Comparison of ENCODE assay signal across 8 cellular contexts in the genomic region with DNA sequence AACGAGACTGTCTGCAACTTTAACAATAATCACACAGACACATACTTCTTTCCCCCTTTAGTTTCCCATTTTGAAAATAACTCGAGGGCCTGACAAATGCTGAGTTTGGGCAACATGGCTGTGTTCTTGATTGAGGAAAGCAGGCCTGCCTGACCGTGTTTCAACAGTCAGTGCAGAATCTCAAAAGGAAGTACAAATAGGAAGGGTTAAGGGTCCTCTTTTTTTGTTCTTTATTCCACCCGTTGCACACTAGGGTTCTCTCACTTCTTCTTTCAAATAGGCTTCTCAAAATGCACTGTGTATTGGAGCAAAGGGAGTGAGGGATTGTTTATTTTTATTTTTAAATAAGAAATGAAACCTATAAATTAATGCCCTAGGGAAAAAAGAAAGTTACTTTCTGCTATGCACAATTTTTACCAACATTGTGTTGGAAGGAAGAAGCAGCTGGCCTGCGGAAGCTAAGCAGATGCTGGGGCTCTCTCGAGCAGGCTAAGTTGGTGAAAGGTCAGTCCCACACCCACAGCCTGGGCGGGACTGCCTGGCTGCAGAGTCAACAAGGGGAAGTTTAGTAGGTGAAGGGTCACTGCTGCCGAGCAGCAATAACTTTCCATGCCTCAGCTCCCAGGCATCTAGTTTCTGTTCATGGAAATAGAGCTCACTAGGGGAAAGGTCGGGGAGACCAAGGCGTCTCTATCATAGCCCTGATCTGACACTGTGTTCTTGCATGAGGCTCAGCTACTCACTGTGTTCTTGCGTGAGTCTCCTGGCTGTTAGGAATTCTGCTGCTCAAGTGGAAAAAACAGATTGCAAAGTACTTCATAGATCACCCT. TPM values are rescaled to one million over a fixed set of nuclear protein-coding genes. Genes with fewer than 3 reads are reported as not detected.
A peak's percentile ranks its signal among the peaks of the same experiment; 100 is the strongest.
DNase-seq lines count a peak whose midpoint lies in the region; ATAC-seq, FAIRE-seq and TF ChIP-seq lines count a peak whose summit lies in the region.

No MANE protein-coding gene starts in this region.

- WGBS in mesenchymal stem cell, result 8% methylated on average over 10 of the region's 11 CpGs
- WGBS in thyroid gland, 2 donors, result 3 to 5% methylated on average over 11 of the region's 11 CpGs

- no peak overlapping the region for H3K23ac ChIP-seq in mesenchymal stem cell (ENCODE audit: low read length in 2 of 2)

- no peaks in the 10 kb centered on the region for H3K9me1 ChIP-seq in endothelial cell of umbilical vein (replicated peaks; ENCODE audit: control insufficient read depth, extremely low read depth, insufficient read depth, low read length)

- H3K4me2 ChIP-seq in endothelial cell of umbilical vein (ENCODE audit: insufficient read depth, low read length), result peak overlapping the region; percentile 38
- H3K4me2 ChIP-seq in mesenchymal stem cell (ENCODE audit: low read length, poor library complexity, severe bottlenecking), result peak overlapping the region; percentile 4

- no peak overlapping the region for H3K14ac ChIP-seq in mesenchymal stem cell (ENCODE audit: low read length in 2 of 2)

- H4K8ac ChIP-seq in mesenchymal stem cell (ENCODE audit: low read length), result no peak overlapping the region

- no peak overlapping the region for H3K27ac ChIP-seq in endothelial cell of umbilical vein (ENCODE audit: insufficient read depth, low read depth, low read length)
- peak overlapping the region; percentile 64 for H3K27ac ChIP-seq in mesenchymal stem cell (ENCODE audit: low read length, poor library complexity, severe bottlenecking)
- peak overlapping the region; percentile 90 to 99 (median 97) for H3K27ac ChIP-seq in thyroid gland

- no peak overlapping the region for H4K91ac ChIP-seq in mesenchymal stem cell (ENCODE audit: low read length)

- no peaks in the 10 kb centered on the region for H3K9me3 ChIP-seq in endothelial cell of umbilical vein (replicated peaks; ENCODE audit: control insufficient read depth, insufficient read depth, low read length)
- H3K9me3 ChIP-seq in mesenchymal stem cell (ENCODE audit: control insufficient read depth, low read length), result peaks cover 3% of the 10 kb centered on the region
- H3K9me3 ChIP-seq in thyroid gland, result no peaks in the 10 kb centered on the region

- intact Hi-C loops in endothelial cell of umbilical vein (cut with micrococcal nuclease), result loop anchor here (1.0 to 2.0 kb wide), 2 partner anchors 12 to 64 kb away; a partner anchor contains a TSS
- intact Hi-C loops in thyroid gland (cut with DNase I), result no loop called here

- H2AK5ac ChIP-seq in mesenchymal stem cell (ENCODE audit: low read length, severe bottlenecking), result no peak overlapping the region

- no TSS peak for BruUV-seq in endothelial cell of umbilical vein (replicated peaks; lab: Mats Ljungman, UMichigan)

- dilution Hi-C loops in endothelial cell of umbilical vein (cut with MboI; ENCODE audit: extremely low pct_ligation_motif_present, low sequenced_read_pairs), result no loop called here

- H2BK12ac ChIP-seq in mesenchymal stem cell (ENCODE audit: low read length in 2 of 2), result no peak overlapping the region

- no peaks in the 10 kb centered on the region for H4K20me1 ChIP-seq in endothelial cell of umbilical vein (replicated peaks; ENCODE audit: control insufficient read depth, extremely low read depth, insufficient read depth, low read length)

- peaks cover 21% of the 10 kb centered on the region for H3K4me1 ChIP-seq in endothelial cell of umbilical vein (ENCODE audit: control insufficient read depth, extremely low read depth, insufficient read depth, low read length)
- peaks cover 6% of the 10 kb centered on the region for H3K4me1 ChIP-seq in mesenchymal stem cell (ENCODE audit: control insufficient read depth, insufficient read depth, low read depth, low read length)
- peaks cover 42 to 75% of the 10 kb centered on the region in 2 donors for H3K4me1 ChIP-seq in thyroid gland

- H2AFZ ChIP-seq in endothelial cell of umbilical vein (ENCODE audit: low read depth, low read length) (no peak overlapping the region), mesenchymal stem cell (ENCODE audit: low read depth, low read length) (no peak overlapping the region)

- H2BK5ac ChIP-seq in mesenchymal stem cell (ENCODE audit: low read depth, low read length, poor library complexity, severe bottlenecking), result peak overlapping the region; percentile 60

- POLR2A ChIA-PET in endothelial cell of umbilical vein (lab: Charles Lee), result interaction anchor here (0.7 kb wide), 1 partner anchor 977 kb away, joined by 4 read pairs; no protein-coding TSS in a partner anchor

- ATAC-seq in GM21529 (IDR thresholded peaks at IDR 0.05; ENCODE audit: unreplicated experiment), result peak; percentile 99

- H3K9ac ChIP-seq in endothelial cell of umbilical vein (replicated peaks; ENCODE audit: extremely low read depth, insufficient read depth, low read length) (no peak overlapping the region), mesenchymal stem cell (ENCODE audit: low read length) (peak overlapping the region; percentile 83)

- no peak overlapping the region for H2BK120ac ChIP-seq in mesenchymal stem cell (ENCODE audit: low read depth, low read length)

- H3K79me1 ChIP-seq in mesenchymal stem cell (replicated peaks; ENCODE audit: low read length, poor library complexity, severe bottlenecking), result no peaks in the 10 kb centered on the region

- no peaks in the 10 kb centered on the region for H3K79me2 ChIP-seq in endothelial cell of umbilical vein (ENCODE audit: control insufficient read depth, insufficient read depth, low read length)

- peak; percentile 88 for FAIRE-seq in endothelial cell of umbilical vein (lab: Jason Lieb, UNC)

- DNase-seq in EL, result peak; percentile 91
- peak; percentile 65 for DNase-seq in HS-5 (ENCODE audit: low read depth)
- DNase-seq in SIG-M5 (lab: John Stamatoyannopoulos, UW), result peak; percentile 21
- peak; percentile 99 for DNase-seq in endothelial cell of umbilical vein (ENCODE audit: low read depth, low spot score)
- peak; percentile 99 for DNase-seq in mesenchymal stem cell
- peak; percentile 94 to 96 for DNase-seq in thyroid gland
- DNase-seq in activated T-cell treated with anti-CD3 and anti-CD28 coated beads for 4 hours, result no peak

- CTCF ChIA-PET in endothelial cell of umbilical vein (lab: Charles Lee), result interaction anchor here (0.7 to 2.5 kb wide), 12 partner anchors 9 to 132 kb away, joined by 3 to 14 read pairs (median 4); no protein-coding TSS in a partner anchor

- H3K4me3 ChIP-seq in endothelial cell of umbilical vein (replicated peaks in 1 of 3; ENCODE audit: insufficient read depth in 1 of 3, low read depth in 1 of 3, low read length in 3 of 3), result peak overlapping the region in 1 of 3 experiments; percentile 38
- H3K4me3 ChIP-seq in mesenchymal stem cell (ENCODE audit: insufficient read depth in 1 of 2, low read depth in 1 of 2, low read length in 2 of 2), result peak overlapping the region in 1 of 2 experiments; percentile 52
- H3K4me3 ChIP-seq in thyroid gland (replicated peaks in 1 of 3), result no peak overlapping the region

- H3K18ac ChIP-seq in mesenchymal stem cell (ENCODE audit: low read depth in 1 of 2, low read length in 2 of 2), result peak overlapping the region in 1 of 2 experiments; percentile 94

- TF ChIP-seq CTCF in endothelial cell of umbilical vein (IDR thresholded peaks at IDR 0.05; ENCODE audit: extremely low read depth in 1 of 2, insufficient read depth in 1 of 2, low read depth in 1 of 2, low read length in 2 of 2) (no peak), thyroid gland (IDR thresholded peaks at IDR 0.05) (no peak)

- no peaks in the 10 kb centered on the region for H3K36me3 ChIP-seq in endothelial cell of umbilical vein (ENCODE audit: control insufficient read depth in 2 of 2, extremely low read depth in 1 of 2, insufficient read depth in 2 of 2, low read length in 2 of 2)
- peaks cover 0 to 4% of the 10 kb centered on the region in 2 experiments for H3K36me3 ChIP-seq in mesenchymal stem cell (ENCODE audit: control insufficient read depth in 1 of 2, insufficient read depth in 2 of 2, low read depth in 1 of 2, low read length in 2 of 2)
- no peaks in the 10 kb centered on the region for H3K36me3 ChIP-seq in thyroid gland

- H3K27me3 ChIP-seq in endothelial cell of umbilical vein (ENCODE audit: control insufficient read depth in 2 of 2, insufficient read depth in 2 of 2, low read length in 2 of 2) (peaks cover 0 to 2% of the 10 kb centered on the region in 2 experiments), mesenchymal stem cell (ENCODE audit: control insufficient read depth in 1 of 2, insufficient read depth in 1 of 2, low read length in 2 of 2) (no peaks in the 10 kb centered on the region), thyroid gland (no peaks in the 10 kb centered on the region)

- peak overlapping the region in 1 of 2 experiments; percentile 89 for H3K4ac ChIP-seq in mesenchymal stem cell (ENCODE audit: low read depth in 1 of 2, low read length in 2 of 2)

- H2BK15ac ChIP-seq in mesenchymal stem cell (ENCODE audit: low read depth, poor library complexity, severe bottlenecking), result no peak overlapping the region

- TF ChIP-seq POLR2A in endothelial cell of umbilical vein (IDR thresholded peaks at IDR 0.05; ENCODE audit: low read depth, low read length) (no peak), thyroid gland (IDR thresholded peaks at IDR 0.05) (peak in 1 of 2 donors; percentile 37)

TF ChIP-seq in endothelial cell of umbilical vein, 7 proteins besides CTCF, POLR2A, EP300 and RAD21:
- TF ChIP-seq POLR2AphosphoS5 (IDR thresholded peaks at IDR 0.05; ENCODE audit: insufficient read depth, low read depth, low read length) (peak; percentile 47), GATA2 (IDR thresholded peaks at IDR 0.05; ENCODE audit: insufficient read depth, insufficient read length, low read depth, low read length) (peak; percentile 63), EZH2 (IDR thresholded peaks at IDR 0.05; ENCODE audit: borderline replicate concordance, low read depth, low read length, severe bottlenecking) (no peak)

RNA-seq across cellular contexts. Expression of a gene that starts 12.2 kb away (rescaled TPM):
- total RNA-seq in endothelial cell of umbilical vein (1.2 and 2.5 TPM in 2 replicates), thyroid gland (100 to 1,000 TPM in 3 of 4 donors, 10 to 100 TPM in 1; 37.9 to 453 (median 141) TPM)
- polyA plus RNA-seq in endothelial cell of umbilical vein, result 0.51 and 0.75 TPM in 2 replicates
- polyA plus RNA-seq in endothelial cell of umbilical vein (2011; cell fraction: cytosol; rRNA removed), result 0.59 and 0.83 TPM in 2 replicates
- polyA plus RNA-seq in endothelial cell of umbilical vein (2011; cell fraction: nucleus; rRNA removed), result 1.6 and 2.4 TPM in 2 replicates
- polyA plus RNA-seq in endothelial cell of umbilical vein (2012), result 0.71 and 1.7 TPM in 2 replicates
- 1.2 and 1.4 TPM in 2 replicates for polyA minus RNA-seq in endothelial cell of umbilical vein
- 85.2 TPM for polyA minus RNA-seq in endothelial cell of umbilical vein (2011; cell fraction: cytosol; rRNA and poly(A)+ RNA removed)
- 3.9 and 5.0 TPM in 2 replicates for polyA minus RNA-seq in endothelial cell of umbilical vein (2011; cell fraction: nucleus; rRNA and poly(A)+ RNA removed)
- 8.1 TPM for polyA plus RNA-seq in mesenchymal stem cell (2013, experiment 1 of 2)
- 8.4 TPM for polyA plus RNA-seq in mesenchymal stem cell (2013, experiment 2 of 2)

Comparison
In these comparisons a context has a peak if more than half of its experiments do, and no peak if none do; other contexts are left out.
1. RNA of a gene that starts 12.2 kb away (total RNA-seq): 37.9 to 453 TPM in thyroid gland; 1.2 to 2.5 TPM in endothelial cell of umbilical vein; every median in the first group is over 10 times any median in the second.